6 cellular contexts compared by ENCODE assay signal in the genomic region with DNA sequence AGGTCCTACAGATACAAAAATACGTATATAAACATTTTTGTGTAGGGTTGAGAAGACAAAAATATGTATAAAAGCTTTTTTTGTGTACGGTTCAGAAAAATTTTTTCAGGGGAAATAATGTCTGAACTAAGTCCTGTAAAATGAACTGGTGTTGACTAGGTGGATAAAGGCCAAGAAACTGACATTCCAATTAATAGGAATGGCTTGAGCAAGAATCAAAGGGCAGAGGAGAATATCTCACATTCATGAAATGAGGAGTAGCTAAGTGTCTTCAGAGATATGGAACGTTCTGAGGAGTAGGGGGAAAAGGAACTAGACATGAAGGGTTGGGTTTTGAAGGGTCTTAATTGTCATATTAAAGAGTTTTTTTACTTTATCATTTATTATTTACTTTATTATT.
"Had no signal": no experiment of that assay in that cellular context is flagged by ENCODE, and none has a peak within 500 bp of the region (broad histone marks: within the 10 kb centered on the region; RNA-seq: fewer than 3 reads in every experiment).

No MANE protein-coding gene starts in this region.

- H3K27ac Mint-ChIP-seq: GM23338 had no signal

- H3K4me3 Mint-ChIP-seq: GM23338, H9 had no signal

- ATAC-seq: GM23338, K562 had no signal

- DNase-seq: H9, HCEC 1CT, IMR-90, KG1 had no signal

- H3K9me3 Mint-ChIP-seq: GM23338, H9 had no signal
